Comparison of ENCODE assay signal across 15 cellular contexts in the genomic region with DNA sequence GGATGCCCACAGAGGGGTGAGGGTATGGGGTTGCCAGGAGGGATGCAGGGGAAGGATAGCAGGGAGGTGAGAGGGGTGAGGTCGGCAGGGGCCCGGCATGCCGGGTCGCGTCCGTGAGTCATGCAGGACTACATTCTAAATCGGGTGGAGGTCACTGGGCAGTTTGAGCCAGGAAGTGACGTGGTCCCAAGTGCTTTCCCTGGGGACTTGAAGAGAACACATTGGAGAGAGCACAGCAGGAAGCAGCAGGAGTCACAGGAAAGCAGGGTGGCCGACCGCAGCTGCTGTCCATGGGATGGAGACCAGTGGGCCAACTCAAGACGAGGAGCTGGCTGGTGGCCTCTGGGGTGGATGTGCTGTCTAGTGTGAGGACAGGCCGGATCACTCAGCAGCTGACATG.
"Had no signal": no experiment of that assay in that cellular context is flagged by ENCODE, and none has a peak within 500 bp of the region (broad histone marks: within the 10 kb centered on the region; RNA-seq: fewer than 3 reads in every experiment).

No MANE protein-coding gene starts in this region.

- H3K4me3 Mint-ChIP-seq: activated naive CD4-positive, alpha-beta T cell treated with anti-CD3 and anti-CD28 coated beads for 36 hours; activated T-helper 17 cell treated with anti-CD3 and anti-CD28 coated beads, Interleukin-2, amount 50 U/mL, for 72 hours; central memory CD8-positive, alpha-beta T cell; effector memory CD8-positive, alpha-beta T cell; neural crest cell; T-helper 17 cell; WTC11 had no signal

- H3K4me1 Mint-ChIP-seq: activated T-helper 17 cell treated with anti-CD3 and anti-CD28 coated beads, Interleukin-2, amount 50 U/mL, for 72 hours; central memory CD8-positive, alpha-beta T cell had no signal

- H3K4me3 ChIP-seq: ovary, smooth muscle cell, thyroid gland, vagina had no signal

- H3K36me3 Mint-ChIP-seq: WTC11 had no signal

- DNase-seq: activated CD4-positive, alpha-beta T cell treated with anti-CD3 and anti-CD28 coated beads for 48 hours; activated naive CD4-positive, alpha-beta T cell treated with anti-CD3 and anti-CD28 coated beads for 36 hours; activated T-cell treated with anti-CD3 and anti-CD28 coated beads for 4 hours; effector memory CD8-positive, alpha-beta T cell; erythroblast; mesendoderm; ovary; T-helper 17 cell; thyroid gland had no signal

- H3K27ac Mint-ChIP-seq: activated naive CD4-positive, alpha-beta T cell treated with anti-CD3 and anti-CD28 coated beads for 36 hours; activated T-helper 17 cell treated with anti-CD3 and anti-CD28 coated beads, Interleukin-2, amount 50 U/mL, for 72 hours; effector memory CD8-positive, alpha-beta T cell; T-helper 17 cell; WTC11 had no signal

- ATAC-seq: activated T-helper 17 cell treated with anti-CD3 and anti-CD28 coated beads, Interleukin-2, amount 50 U/mL, for 72 hours; effector memory CD8-positive, alpha-beta T cell; T-helper 17 cell; WTC11 had no signal

- H3K27ac ChIP-seq: ovary, thyroid gland, vagina had no signal

- H3K36me3 ChIP-seq: ovary, thyroid gland, vagina had no signal

- H3K9me3 Mint-ChIP-seq: activated naive CD4-positive, alpha-beta T cell treated with anti-CD3 and anti-CD28 coated beads for 36 hours; activated T-helper 17 cell treated with anti-CD3 and anti-CD28 coated beads, Interleukin-2, amount 50 U/mL, for 72 hours; central memory CD8-positive, alpha-beta T cell; effector memory CD8-positive, alpha-beta T cell had no signal

- H3K9me3 ChIP-seq: ovary, thyroid gland, vagina had no signal

- H3K4me2 ChIP-seq: smooth muscle cell had no signal

- H3K4me1 ChIP-seq: thyroid gland, vagina had no signal

- H3K27me3 ChIP-seq: ovary, thyroid gland, vagina had no signal
